Comparison of ENCODE assay signal across 11 cellular contexts in the genomic region with DNA sequence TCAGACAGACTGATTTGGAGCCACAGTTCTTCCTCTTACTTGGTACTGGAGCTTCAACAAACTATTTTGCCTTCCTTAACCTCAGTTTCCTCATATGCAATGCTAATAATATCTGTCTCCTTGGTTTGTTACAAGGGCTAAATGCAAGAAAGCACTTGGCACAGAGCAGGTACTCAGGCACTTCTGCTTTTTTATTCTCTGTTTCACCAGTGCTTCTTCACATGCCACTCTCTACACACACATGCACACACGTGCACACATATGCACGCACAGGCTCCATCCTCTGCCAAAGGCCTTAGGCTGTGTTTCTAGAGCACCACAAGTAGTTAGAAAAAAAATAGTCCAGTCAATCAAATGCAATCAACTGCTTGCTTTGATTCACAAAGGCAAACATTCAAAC.
A peak's percentile ranks its signal among the peaks of the same experiment; 100 is the strongest.
DNase-seq lines count a peak whose midpoint lies in the region; ATAC-seq and TF ChIP-seq lines count a peak whose summit lies in the region.
"Had no signal": no experiment of that assay in that cellular context is flagged by ENCODE, and none has a peak within 500 bp of the region (broad histone marks: within the 10 kb centered on the region; RNA-seq: fewer than 3 reads in every experiment).

No MANE protein-coding gene starts in this region.

- no peak for TF ChIP-seq POLR2A in esophagus muscularis mucosa (IDR thresholded peaks at IDR 0.05; ENCODE audit: low read depth)

- ATAC-seq in GM18858 (IDR thresholded peaks at IDR 0.05; ENCODE audit: unreplicated experiment) = peak; percentile 59
- ATAC-seq in GM21717 (IDR thresholded peaks at IDR 0.05; ENCODE audit: unreplicated experiment) = peak; percentile 44
- ATAC-seq in HG03565 (IDR thresholded peaks at IDR 0.05; ENCODE audit: unreplicated experiment) = peak; percentile 57

- no peaks in the 10 kb centered on the region for H3K9me3 ChIP-seq in esophagus muscularis mucosa

- TF ChIP-seq CTCF in esophagus muscularis mucosa (IDR thresholded peaks at IDR 0.05) = no peak

- DNase-seq in globus pallidus (ENCODE audit: low spot score) (peak; percentile 51), NCI-H2029 treated with DMSO at 0.1 percent for 48 hours (lab: John Stamatoyannopoulos, UW) (no peak), esophagus muscularis mucosa (ENCODE audit: extremely low spot score) (no peak)
- no peak for DNase-seq in activated T-cell treated with anti-CD3 and anti-CD28 coated beads, Interleukin-2, amount 50 U/mL, for 48 hours
- no peak for DNase-seq in activated CD8-positive, alpha-beta memory T cell treated with anti-CD3 and anti-CD28 coated beads for 24 hours
- DNase-seq: DMS 273 treated with DMSO at 0.1 percent for 48 hours; stimulated activated CD4-positive, alpha-beta T cell treated with anti-CD3 and anti-CD28 coated beads, Interleukin-15, amount 100 ng/mL, for 24 hours; SW 1271 had no signal

- H3K27ac ChIP-seq in esophagus muscularis mucosa (replicated peaks in 1 of 4) = no peak overlapping the region

- intact Hi-C loops in esophagus muscularis mucosa (cut with DNase I) = no loop called here

- H3K4me1 ChIP-seq in esophagus muscularis mucosa = peaks cover 0 to 5% (median 0%) of the 10 kb centered on the region in 4 donors

- no peaks in the 10 kb centered on the region for H3K27me3 ChIP-seq in esophagus muscularis mucosa

- H3K4me3 ChIP-seq in esophagus muscularis mucosa = no peak overlapping the region

- WGBS in esophagus muscularis mucosa = 88% methylated on average over 2 of the region's 2 CpGs

- no peaks in the 10 kb centered on the region for H3K36me3 ChIP-seq in esophagus muscularis mucosa

- TF ChIP-seq EP300 in esophagus muscularis mucosa (IDR thresholded peaks at IDR 0.05) = no peak
